In genomic region chr4:88216395-88216794, GRCh38 we compare ENCODE assay signal across 2 cellular contexts.
A peak's percentile ranks its signal among the peaks of the same experiment; 100 is the strongest.
TF ChIP-seq lines count a peak whose summit lies in the region.

No MANE protein-coding gene starts in this region.

TF ChIP-seq in K562, 482 proteins besides CTCF, POLR2A, EP300 and RAD21:
- TF ChIP-seq ZNF592 (IDR thresholded peaks at IDR 0.05) = no peak
- TF ChIP-seq TCF3 (CRISPR knock-in tag; IDR thresholded peaks at IDR 0.05) = peak; percentile 54
- TF ChIP-seq FOSL1 (tag; conservative IDR thresholded peaks at IDR 0.05) = no peak
- TF ChIP-seq NFIC (IDR thresholded peaks at IDR 0.05) = peak; percentile 52; the same call in 1 of the 2 replicates
- peak; percentile 23; the same call in 1 of the 2 replicates for TF ChIP-seq ARID1B (IDR thresholded peaks at IDR 0.05)
- TF ChIP-seq CBFA2T3 (IDR thresholded peaks at IDR 0.05) = peak; percentile 43
- TF ChIP-seq SOX6 (IDR thresholded peaks at IDR 0.05) = peak; percentile 70
- peak; percentile 24 to 94; a peak in 3 of 4 replicates for TF ChIP-seq FOXA3 (CRISPR knock-in tag; conservative IDR thresholded peaks at IDR 0.05 in 1 of 2, IDR thresholded peaks at IDR 0.05 in 1 of 2)

TF ChIP-seq in liver, 16 proteins besides CTCF, POLR2A, EP300 and RAD21 (continued from another document):
- TF ChIP-seq REST (IDR thresholded peaks at IDR 0.05) (no peak), SP1 (IDR thresholded peaks at IDR 0.05) (peak; percentile 20), YY1 (IDR thresholded peaks at IDR 0.05) (no peak), ZBTB33 (IDR thresholded peaks at IDR 0.05) (no peak), RXRA (IDR thresholded peaks at IDR 0.05) (peak in 1 of 2 donors; percentile 32), MAX (IDR thresholded peaks at IDR 0.05) (no peak)
TF ChIP-seq in liver: peak in this region for 5.
